In genomic region chr19:58562126-58563033, GRCh38 we compare ENCODE assay signal across 2 cellular contexts.
TF ChIP-seq lines count a peak whose summit lies in the region.

No MANE protein-coding gene starts in this region.

TF ChIP-seq in endothelial cell of umbilical vein, 7 proteins besides CTCF, POLR2A, EP300 and RAD21 (continued from another document):
- TF ChIP-seq EZH2 (IDR thresholded peaks at IDR 0.05; ENCODE audit: borderline replicate concordance, low read depth, low read length, severe bottlenecking) (peak; percentile 67), FOS (IDR thresholded peaks at IDR 0.05; ENCODE audit: borderline replicate concordance, insufficient read depth, low read length) (no peak), MYC (IDR thresholded peaks at IDR 0.05; ENCODE audit: low read depth, low read length) (no peak), GATA2 (IDR thresholded peaks at IDR 0.05; ENCODE audit: insufficient read depth, insufficient read length, low read depth, low read length) (no peak), MAX (IDR thresholded peaks at IDR 0.05; ENCODE audit: insufficient read depth, insufficient read length) (no peak), POLR2AphosphoS5 (IDR thresholded peaks at IDR 0.05; ENCODE audit: insufficient read depth, low read depth, low read length) (peak; percentile 39)

TF ChIP-seq in neural cell, 6 proteins besides CTCF, POLR2A, EP300 and RAD21:
- TF ChIP-seq SMC3 (conservative IDR thresholded peaks at IDR 0.05; ENCODE audit: poor library complexity) (no peak), EZH2 (IDR thresholded peaks at IDR 0.05; ENCODE audit: borderline replicate concordance, insufficient read depth, low read length, poor library complexity, severe bottlenecking) (no peak), POLR2AphosphoS5 (IDR thresholded peaks at IDR 0.05) (no peak)
